Comparison of ENCODE assay signal across 9 cellular contexts in genomic region chr5:143244000-143244736, GRCh38.
DNase-seq lines count a peak whose midpoint lies in the region; ATAC-seq, FAIRE-seq and TF ChIP-seq lines count a peak whose summit lies in the region.
"Had no signal": no experiment of that assay in that cellular context is flagged by ENCODE, and none has a peak within 500 bp of the region (broad histone marks: within the 10 kb centered on the region; RNA-seq: fewer than 3 reads in every experiment).

No MANE protein-coding gene starts in this region.

- POLR2A ChIA-PET in A549 (lab: Yijun Ruan, JAX): interaction anchor here (0.5 to 2.1 kb wide), 4 partner anchors 10 to 160 kb away, joined by 3 to 9 read pairs (median 5); partner anchors contain the start of gene NR3C1

- ATAC-seq in A549 (peak; percentile 72 to 76), GM23338 (no peak), HG02588 (IDR thresholded peaks at IDR 0.05; ENCODE audit: unreplicated experiment) (no peak), HG02610 (IDR thresholded peaks at IDR 0.05; ENCODE audit: unreplicated experiment) (no peak)
- ATAC-seq: stimulated activated effector memory CD8-positive, alpha-beta T cell treated with anti-CD3 and anti-CD28 coated beads, Interleukin-12 subunit alpha, Interleukin-12 subunit beta, amount 100 ng/mL, for 72 hours had no signal

- H3K36me3 ChIP-seq in mucosa of rectum (ENCODE audit: control insufficient read depth in 2 of 2, insufficient read depth in 2 of 2, low read length in 2 of 2) (no peaks in the 10 kb centered on the region), GM23338 (ENCODE audit: insufficient read depth) (no peaks in the 10 kb centered on the region)

- H3K27ac ChIP-seq in A549 (peak overlapping the region; percentile 88 to 92), mucosa of rectum (ENCODE audit: low read depth in 2 of 2, low read length in 2 of 2) (peak overlapping the region; percentile 74 to 75), GM23338 (ENCODE audit: low read depth) (no peak overlapping the region)

- peaks cover 4% of the 10 kb centered on the region; the same call in 2 of the 3 replicates for H3K4me1 Mint-ChIP-seq in GM23338
- H3K4me1 Mint-ChIP-seq: stimulated activated effector memory CD8-positive, alpha-beta T cell treated with anti-CD3 and anti-CD28 coated beads, Interleukin-12 subunit alpha, Interleukin-12 subunit beta, amount 100 ng/mL, for 72 hours had no signal

- peaks cover 6% of the 10 kb centered on the region for H3K27me3 Mint-ChIP-seq in GM23338 (ENCODE audit: insufficient read depth, low read depth, poor library complexity)

- 0 out of 2 replicates have a peak, but pooled peaks cover 5% of the 10 kb centered on the region for H3K9me2 ChIP-seq in GM23338 (ENCODE audit: insufficient read depth)

- H3K4me2 ChIP-seq in A549: peak overlapping the region; percentile 83
- H3K4me2 ChIP-seq in GM23338: no peak overlapping the region

- H3K27me3 ChIP-seq in mucosa of rectum (ENCODE audit: control insufficient read depth in 2 of 2, insufficient read depth in 2 of 2, low read length in 2 of 2) (no peaks in the 10 kb centered on the region), GM23338 (ENCODE audit: insufficient read depth) (no peaks in the 10 kb centered on the region)

- no peaks in the 10 kb centered on the region for H4K20me1 ChIP-seq in GM23338 (replicated peaks; ENCODE audit: insufficient read depth)

- H2AFZ ChIP-seq in GM23338: no peak overlapping the region

- FAIRE-seq in A549 (lab: Jason Lieb, UNC): peak; percentile 95

- no peak overlapping the region for H3K9ac ChIP-seq in mucosa of rectum (ENCODE audit: low read depth in 1 of 2, low read length in 2 of 2)

- H3K9me3 ChIP-seq in A549 (no peaks in the 10 kb centered on the region), mucosa of rectum (ENCODE audit: control insufficient read depth in 2 of 2, low read length in 2 of 2) (no peaks in the 10 kb centered on the region)

- under 1% methylated on average over 16 of the region's 16 CpGs for WGBS in A549 (ENCODE audit: missing lambda C conversion rate)

- TF ChIP-seq CTCF in A549 (IDR thresholded peaks at IDR 0.05): no peak
- TF ChIP-seq CTCF in epithelial cell of esophagus (IDR thresholded peaks at IDR 0.05; ENCODE audit: insufficient read depth, low read depth, low read length, missing control alignments): no peak
- no peak for TF ChIP-seq CTCF in GM23338 (conservative IDR thresholded peaks at IDR 0.05; ENCODE audit: low read depth in 2 of 2)

- H3F3A ChIP-seq in GM23338 (replicated peaks; ENCODE audit: low read depth): no peaks in the 10 kb centered on the region

- peak; percentile 41 to 53; a peak in 2 of 5 replicates for TF ChIP-seq EP300 in A549 (IDR thresholded peaks at IDR 0.05)

- no peaks in the 10 kb centered on the region; the same call in 1 of the 3 replicates for H3K9me3 Mint-ChIP-seq in GM23338
- H3K9me3 Mint-ChIP-seq: stimulated activated effector memory CD8-positive, alpha-beta T cell treated with anti-CD3 and anti-CD28 coated beads, Interleukin-12 subunit alpha, Interleukin-12 subunit beta, amount 100 ng/mL, for 72 hours had no signal

- no peaks in the 10 kb centered on the region for H3K36me3 Mint-ChIP-seq in GM23338 (ENCODE audit: low read depth)
- H3K36me3 Mint-ChIP-seq: stimulated activated effector memory CD8-positive, alpha-beta T cell treated with anti-CD3 and anti-CD28 coated beads, Interleukin-12 subunit alpha, Interleukin-12 subunit beta, amount 100 ng/mL, for 72 hours had no signal

- no peak overlapping the region for H3K4me3 Mint-ChIP-seq in GM23338
- H3K4me3 Mint-ChIP-seq: stimulated activated effector memory CD8-positive, alpha-beta T cell treated with anti-CD3 and anti-CD28 coated beads, Interleukin-12 subunit alpha, Interleukin-12 subunit beta, amount 100 ng/mL, for 72 hours had no signal

- H3K27ac Mint-ChIP-seq in GM23338: no peak overlapping the region
- H3K27ac Mint-ChIP-seq: stimulated activated effector memory CD8-positive, alpha-beta T cell treated with anti-CD3 and anti-CD28 coated beads, Interleukin-12 subunit alpha, Interleukin-12 subunit beta, amount 100 ng/mL, for 72 hours had no signal

- peaks cover 82% of the 10 kb centered on the region for H3K4me1 ChIP-seq in A549
- no peaks in the 10 kb centered on the region for H3K4me1 ChIP-seq in mucosa of rectum (ENCODE audit: control insufficient read depth in 2 of 2, insufficient read depth in 2 of 2, low read length in 2 of 2)
- no peaks in the 10 kb centered on the region for H3K4me1 ChIP-seq in GM23338 (ENCODE audit: insufficient read depth)

- DNase-seq in A549 (ENCODE audit: low read depth in 1 of 2, low spot score in 1 of 2): peak; percentile 81 to 92
- DNase-seq in NCI-H460 (ENCODE audit: extremely low read depth, low read depth): peak; percentile 84
- peak; percentile 96 for DNase-seq in epithelial cell of esophagus (ENCODE audit: low read depth)
- DNase-seq in GM23338 (ENCODE audit: low spot score): no peak
- DNase-seq in stimulated activated CD4-positive, alpha-beta T cell treated with anti-CD3 and anti-CD28 coated beads, Interleukin-12 subunit alpha, Interleukin-12 subunit beta, amount 100 ng/mL, for 4 hours: no peak

- H3K4me3 ChIP-seq in A549 (peak overlapping the region; percentile 23), epithelial cell of esophagus (ENCODE audit: low read length) (peak overlapping the region; percentile 15), mucosa of rectum (ENCODE audit: low read length in 2 of 2) (peak overlapping the region in 1 of 2 donors; percentile 38), GM23338 (no peak overlapping the region)

- peak; percentile 36 to 51; a peak in 3 of 5 replicates for TF ChIP-seq RAD21 in A549 (conservative IDR thresholded peaks at IDR 0.05 in 1 of 2, IDR thresholded peaks at IDR 0.05 in 1 of 2)

- no peaks in the 10 kb centered on the region for H3K79me2 ChIP-seq in GM23338 (replicated peaks; ENCODE audit: insufficient read depth)

- CTCF ChIA-PET in A549 (lab: Yijun Ruan, JAX): interaction anchor here (0.7 to 1.0 kb wide), 4 partner anchors 22 to 142 kb away, joined by 3 read pairs; no protein-coding TSS in a partner anchor

- 0 out of 2 replicates have a peak, but pooled peaks have one; percentile 11 for TF ChIP-seq POLR2A in A549 (IDR thresholded peaks at IDR 0.05; ENCODE audit: low read length)

TF ChIP-seq in A549, 52 proteins besides CTCF, POLR2A, EP300 and RAD21 (continues in another document):
- TF ChIP-seq JUN (IDR thresholded peaks at IDR 0.05) (peak; percentile 41 to 72; a peak in 2 of 5 replicates), JUNB (IDR thresholded peaks at IDR 0.05) (peak; percentile 74), CHD2 (IDR thresholded peaks at IDR 0.05; ENCODE audit: low read length, partially characterized antibody) (no peak), MAX (IDR thresholded peaks at IDR 0.05) (peak; percentile 62), E2F6 (IDR thresholded peaks at IDR 0.05; ENCODE audit: borderline replicate concordance, low read depth) (peak; percentile 32; the same call in 1 of the 2 replicates), ATOH8 (CRISPR knock-in tag; IDR thresholded peaks at IDR 0.05; ENCODE audit: low read depth) (peak; percentile 52; the same call in 1 of the 2 replicates), ZNF302 (CRISPR knock-in tag; IDR thresholded peaks at IDR 0.05) (no peak), SMC3 (IDR thresholded peaks at IDR 0.05) (peak; percentile 36; the same call in 1 of the 3 replicates)

TF ChIP-seq in GM23338, 12 proteins besides CTCF, POLR2A, EP300 and RAD21 (continues in another document):
- TF ChIP-seq CREB1 (CRISPR knock-in tag; IDR thresholded peaks at IDR 0.05; ENCODE audit: low read depth) (no peak), EZH2phosphoT487 (IDR thresholded peaks at IDR 0.05; ENCODE audit: unreplicated experiment) (no peak), POLR2AphosphoS5 (IDR thresholded peaks at IDR 0.05; ENCODE audit: low read depth) (no peak), EZH2 (IDR thresholded peaks at IDR 0.05; ENCODE audit: low read depth, unreplicated experiment) (no peak)

Comparison
In these comparisons a context has a peak if more than half of its experiments do, and no peak if none do; other contexts are left out.
1. ATAC-seq: peak in A549 (2 of 2); none in GM23338 (single experiment), HG02588 (single experiment) and HG02610 (single experiment).
2. DNase-seq: peak in A549 (2 of 2), NCI-H460 (single experiment) and epithelial cell of esophagus (single experiment); none in GM23338 (single experiment) and stimulated activated CD4-positive, alpha-beta T cell treated with anti-CD3 and anti-CD28 coated beads, Interleukin-12 subunit alpha, Interleukin-12 subunit beta, amount 100 ng/mL, for 4 hours (single experiment).